10 cellular contexts compared by ENCODE assay signal in genomic region chr1:8625981-8626898, GRCh38.
A peak's percentile ranks its signal among the peaks of the same experiment; 100 is the strongest.
DNase-seq lines count a peak whose midpoint lies in the region; ATAC-seq, FAIRE-seq and TF ChIP-seq lines count a peak whose summit lies in the region.
"Had no signal": no experiment of that assay in that cellular context is flagged by ENCODE, and none has a peak within 500 bp of the region (broad histone marks: within the 10 kb centered on the region; RNA-seq: fewer than 3 reads in every experiment).

No MANE protein-coding gene starts in this region.

- peaks cover 19% of the 10 kb centered on the region for H3K79me2 ChIP-seq in GM23248 (ENCODE audit: insufficient read depth)
- peaks cover 20% of the 10 kb centered on the region for H3K79me2 ChIP-seq in endothelial cell of umbilical vein (ENCODE audit: control insufficient read depth, insufficient read depth, low read length)

- H3K9ac ChIP-seq in GM23248 (peak overlapping the region; percentile 21), endothelial cell of umbilical vein (replicated peaks; ENCODE audit: extremely low read depth, insufficient read depth, low read length) (no peak overlapping the region)

- intact Hi-C loops in endothelial cell of umbilical vein (cut with micrococcal nuclease) = loop anchor here (2.0 kb wide), 1 partner anchor 21 kb away; no protein-coding TSS in a partner anchor
- intact Hi-C loops in Right ventricle myocardium superior (cut with DNase I) = no loop called here

- H3K9me1 ChIP-seq in endothelial cell of umbilical vein (replicated peaks; ENCODE audit: control insufficient read depth, extremely low read depth, insufficient read depth, low read length) = no peaks in the 10 kb centered on the region

- peaks cover 68% of the 10 kb centered on the region for H3K4me1 ChIP-seq in GM23248 (ENCODE audit: insufficient read depth)
- peaks cover 4% of the 10 kb centered on the region for H3K4me1 ChIP-seq in endothelial cell of umbilical vein (ENCODE audit: control insufficient read depth, extremely low read depth, insufficient read depth, low read length)

- DNase-seq in GM23248 (peak; percentile 82), RCC 7860 (ENCODE audit: low spot score) (peak; percentile 95), endothelial cell of umbilical vein (ENCODE audit: low read depth, low spot score) (no peak), osteocyte (ENCODE audit: extremely low spot score, unreplicated experiment) (no peak), 8988T (no peak), Right ventricle myocardium superior (no peak)
- DNase-seq: sigmoid colon had no signal

- CTCF ChIA-PET in endothelial cell of umbilical vein (lab: Charles Lee) = interaction anchor here (0.6 to 1.8 kb wide), 3 partner anchors 45 to 277 kb away, joined by 3 to 4 read pairs (median 3); no protein-coding TSS in a partner anchor

- no peak overlapping the region for H3K4me3 Mint-ChIP-seq in osteocyte (ENCODE audit: unreplicated experiment)

- H3K9me3 Mint-ChIP-seq in osteocyte (ENCODE audit: unreplicated experiment) = no peaks in the 10 kb centered on the region

- peaks cover 53% of the 10 kb centered on the region for H3K4me1 Mint-ChIP-seq in osteocyte (ENCODE audit: unreplicated experiment)

- H3K4me2 ChIP-seq in GM23248 (ENCODE audit: unreplicated experiment) = peak overlapping the region; percentile 67
- no peak overlapping the region for H3K4me2 ChIP-seq in endothelial cell of umbilical vein (ENCODE audit: insufficient read depth, low read length)

- H3K27me3 ChIP-seq in GM23248 (replicated peaks; ENCODE audit: insufficient read depth) = no peaks in the 10 kb centered on the region
- no peaks in the 10 kb centered on the region for H3K27me3 ChIP-seq in endothelial cell of umbilical vein (ENCODE audit: control insufficient read depth in 2 of 2, insufficient read depth in 2 of 2, low read length in 2 of 2)
- H3K27me3 ChIP-seq: gastroesophageal sphincter, sigmoid colon had no signal

- H3K4me3 ChIP-seq in GM23248 = peak overlapping the region; percentile 27; the same call in 1 of the 2 replicates
- H3K4me3 ChIP-seq in endothelial cell of umbilical vein (replicated peaks in 1 of 3; ENCODE audit: insufficient read depth in 1 of 3, low read depth in 1 of 3, low read length in 3 of 3) = no peak overlapping the region
- H3K4me3 ChIP-seq: gastroesophageal sphincter, sigmoid colon had no signal

- H3F3A ChIP-seq in GM23248 (ENCODE audit: insufficient read depth) = peaks cover 54% of the 10 kb centered on the region

- BruUV-seq in endothelial cell of umbilical vein (replicated peaks; lab: Mats Ljungman, UMichigan) = no TSS peak

- H3K27me3 Mint-ChIP-seq in osteocyte (ENCODE audit: unreplicated experiment) = no peaks in the 10 kb centered on the region

- ATAC-seq in GM18861 (IDR thresholded peaks at IDR 0.05; ENCODE audit: unreplicated experiment) (no peak), Right ventricle myocardium superior (ENCODE audit: poor library complexity) (no peak), HG02852 (IDR thresholded peaks at IDR 0.05; ENCODE audit: unreplicated experiment) (no peak)
- ATAC-seq: gastroesophageal sphincter had no signal

- H3K9me2 ChIP-seq in GM23248 (ENCODE audit: insufficient read depth) = no peaks in the 10 kb centered on the region

- dilution Hi-C loops in endothelial cell of umbilical vein (cut with MboI; ENCODE audit: extremely low pct_ligation_motif_present, low sequenced_read_pairs) = no loop called here

- no peaks in the 10 kb centered on the region for H3K36me3 ChIP-seq in GM23248 (ENCODE audit: low read depth)
- H3K36me3 ChIP-seq in endothelial cell of umbilical vein (ENCODE audit: control insufficient read depth in 2 of 2, extremely low read depth in 1 of 2, insufficient read depth in 2 of 2, low read length in 2 of 2) = no peaks in the 10 kb centered on the region
- H3K36me3 ChIP-seq: gastroesophageal sphincter, sigmoid colon had no signal

- H4K20me1 ChIP-seq in GM23248 (ENCODE audit: insufficient read depth) (no peaks in the 10 kb centered on the region), endothelial cell of umbilical vein (replicated peaks; ENCODE audit: control insufficient read depth, extremely low read depth, insufficient read depth, low read length) (peaks cover 5% of the 10 kb centered on the region)

- 21 to 27% methylated on average over 4 of the region's 4 CpGs for WGBS in GM23248 (ENCODE audit: low coverage in 1 of 2, low lambda C conversion rate in 2 of 2, missing lambda C conversion rate in 2 of 2), 2 experiments

- no peak overlapping the region for H2AFZ ChIP-seq in GM23248
- no peak overlapping the region for H2AFZ ChIP-seq in endothelial cell of umbilical vein (ENCODE audit: low read depth, low read length)

- FAIRE-seq in RCC 7860 (lab: Jason Lieb, UNC) (peak; percentile 99), endothelial cell of umbilical vein (lab: Jason Lieb, UNC) (no peak)

- no peaks in the 10 kb centered on the region for H3K9me3 ChIP-seq in GM23248 (ENCODE audit: low read depth)
- no peaks in the 10 kb centered on the region for H3K9me3 ChIP-seq in endothelial cell of umbilical vein (replicated peaks; ENCODE audit: control insufficient read depth, insufficient read depth, low read length)
- H3K9me3 ChIP-seq: gastroesophageal sphincter, sigmoid colon had no signal

- in situ Hi-C loops in GM23248 (cut with MboI) = no loop called here

- TF ChIP-seq CTCF in endothelial cell of umbilical vein (IDR thresholded peaks at IDR 0.05; ENCODE audit: extremely low read depth in 1 of 2, insufficient read depth in 1 of 2, low read depth in 1 of 2, low read length in 2 of 2) (no peak), osteocyte (IDR thresholded peaks at IDR 0.05) (no peak)

- TF ChIP-seq POLR2A in endothelial cell of umbilical vein (IDR thresholded peaks at IDR 0.05; ENCODE audit: low read depth, low read length) = no peak

- peaks cover 8% of the 10 kb centered on the region for H3K36me3 Mint-ChIP-seq in osteocyte (ENCODE audit: unreplicated experiment)

- POLR2A ChIA-PET in endothelial cell of umbilical vein (lab: Charles Lee) = no interaction called here

- H3K27ac ChIP-seq in GM23248 (peak overlapping the region; percentile 86), endothelial cell of umbilical vein (ENCODE audit: insufficient read depth, low read depth, low read length) (no peak overlapping the region)
- H3K27ac ChIP-seq: gastroesophageal sphincter, sigmoid colon had no signal

- peak overlapping the region; percentile 72 for H3K27ac Mint-ChIP-seq in osteocyte (ENCODE audit: unreplicated experiment)

TF ChIP-seq in endothelial cell of umbilical vein, 7 proteins besides CTCF, POLR2A, EP300 and RAD21:
- TF ChIP-seq GATA2 (IDR thresholded peaks at IDR 0.05; ENCODE audit: insufficient read depth, insufficient read length, low read depth, low read length) = peak; percentile 56
- TF ChIP-seq EZH2 (IDR thresholded peaks at IDR 0.05; ENCODE audit: borderline replicate concordance, low read depth, low read length, severe bottlenecking) = no peak
TF ChIP-seq in endothelial cell of umbilical vein: peak in this region for 1.

Comparison
In these comparisons a context has a peak if more than half of its experiments do, and no peak if none do; other contexts are left out.
1. DNase-seq: peak in GM23248 (single experiment) and RCC 7860 (single experiment); none in endothelial cell of umbilical vein (single experiment), osteocyte (single experiment), 8988T (single experiment) and Right ventricle myocardium superior (single experiment).